Comparison of ENCODE assay signal across 8 cellular contexts in genomic region chr19:18682807-18683108, GRCh38. TPM values are rescaled to one million over a fixed set of nuclear protein-coding genes. Genes with fewer than 3 reads are reported as not detected.
DNase-seq lines count a peak whose midpoint lies in the region; ATAC-seq and TF ChIP-seq lines count a peak whose summit lies in the region.

No MANE protein-coding gene starts in this region.

- intact Hi-C loops in spleen (cut with DNase I; ENCODE audit: low total_unique reads) = no loop called here

- no peak for ATAC-seq in HG02642 (IDR thresholded peaks at IDR 0.05; ENCODE audit: poor library complexity, unreplicated experiment)
- ATAC-seq in HG03095 (IDR thresholded peaks at IDR 0.05; ENCODE audit: unreplicated experiment) = no peak

- DNase-seq in HFFc6 = no peak
- no peak for DNase-seq in WERI-Rb-1
- DNase-seq in hepatocyte (ENCODE audit: low spot score) = no peak
- DNase-seq in spleen = no peak
- DNase-seq in NCI-H2029 treated with DMSO at 0.1 percent for 48 hours (lab: John Stamatoyannopoulos, UW) = no peak
- no peak for DNase-seq in activated CD8-positive, alpha-beta memory T cell treated with anti-CD3 and anti-CD28 coated beads, Interleukin-2, amount 50 U/mL, for 48 hours

- WGBS in hepatocyte (ENCODE audit: low lambda C conversion rate, missing lambda C conversion rate) = 58% methylated on average over 8 of the region's 8 CpGs
- WGBS in spleen, 5 donors = 56 to 67% (median 59%) methylated on average over 8 of the region's 8 CpGs

- H3K27ac ChIP-seq in WERI-Rb-1 (peak overlapping the region; percentile 92), hepatocyte (peak overlapping the region; percentile 69), spleen (peak overlapping the region in 6 of 8 donors; percentile 71 to 93 (median 88))

- peaks cover 33% of the 10 kb centered on the region for H3K4me1 Mint-ChIP-seq in HFFc6 (ENCODE audit: low read depth)

- H3K4me2 ChIP-seq in hepatocyte = peak overlapping the region; percentile 90

- no peak overlapping the region; the same call in 1 of the 2 replicates for H3K27ac Mint-ChIP-seq in HFFc6

- H3K4me1 ChIP-seq in hepatocyte (ENCODE audit: insufficient read depth) (peaks cover 15% of the 10 kb centered on the region), spleen (peaks cover 10 to 65% (median 32%) of the 10 kb centered on the region in 6 donors)

- H3K9me3 ChIP-seq in WERI-Rb-1 (ENCODE audit: severe bottlenecking) = no peaks in the 10 kb centered on the region
- no peaks in the 10 kb centered on the region for H3K9me3 ChIP-seq in hepatocyte (ENCODE audit: low read depth)
- H3K9me3 ChIP-seq in spleen = no peaks in the 10 kb centered on the region

- H3K36me3 ChIP-seq in WERI-Rb-1 (peaks cover 11% of the 10 kb centered on the region), hepatocyte (replicated peaks; ENCODE audit: insufficient read depth, low read depth) (no peaks in the 10 kb centered on the region), spleen (no peaks in the 10 kb centered on the region)

- no peaks in the 10 kb centered on the region for H3K9me2 ChIP-seq in hepatocyte (replicated peaks; ENCODE audit: insufficient read depth)

- H2AFZ ChIP-seq in hepatocyte = peak overlapping the region; percentile 83

- no peaks in the 10 kb centered on the region for H3K9me3 Mint-ChIP-seq in HFFc6

- TF ChIP-seq CTCF in HFFc6 (IDR thresholded peaks at IDR 0.05) = no peak
- TF ChIP-seq CTCF in WERI-Rb-1 (IDR thresholded peaks at IDR 0.05; ENCODE audit: low read depth, low read length) = no peak
- TF ChIP-seq CTCF in hepatocyte (IDR thresholded peaks at IDR 0.05; ENCODE audit: poor library complexity) = no peak
- no peak for TF ChIP-seq CTCF in spleen (IDR thresholded peaks at IDR 0.05 in 8 of 11, conservative IDR thresholded peaks at IDR 0.05 in 3 of 11)

- H3K36me3 Mint-ChIP-seq in HFFc6 (ENCODE audit: low read depth) = no peaks in the 10 kb centered on the region

- peak overlapping the region; percentile 51 for H3K4me3 ChIP-seq in WERI-Rb-1 (ENCODE audit: low read depth, low read length)
- no peak overlapping the region for H3K4me3 ChIP-seq in hepatocyte
- H3K4me3 ChIP-seq in spleen = peak overlapping the region; percentile 24 to 80 (median 59)

- TF ChIP-seq POLR2A in spleen (IDR thresholded peaks at IDR 0.05) = no peak

- peaks cover 13% of the 10 kb centered on the region for H4K20me1 ChIP-seq in hepatocyte (ENCODE audit: insufficient read depth, poor library complexity, severe bottlenecking)

- H3K4me3 Mint-ChIP-seq in HFFc6 = peak overlapping the region; percentile 90

- H3K79me2 ChIP-seq in hepatocyte = peaks cover 39% of the 10 kb centered on the region

- H3K27me3 ChIP-seq in WERI-Rb-1 (ENCODE audit: insufficient read depth, low read depth, severe bottlenecking) = no peaks in the 10 kb centered on the region
- no peaks in the 10 kb centered on the region for H3K27me3 ChIP-seq in hepatocyte
- peaks cover 0 to 4% (median 0%) of the 10 kb centered on the region in 7 donors for H3K27me3 ChIP-seq in spleen (replicated peaks in 1 of 7)

- H3K27me3 Mint-ChIP-seq in HFFc6 (ENCODE audit: insufficient read depth) = no peaks in the 10 kb centered on the region; the same call in 1 of the 2 replicates

RNA-seq across cellular contexts. Expression of gene CRTC1, which starts 0.7 kb away (rescaled TPM):
- total RNA-seq in HFFc6 (2021; fragmentation: NEBNext Ultra II Directional; extraction: Animal tissue kit (Norgen Biotek cat#: 25700)) = 10 to 100 TPM; 11.8 to 14.5 (median 13.4) TPM
- total RNA-seq in hepatocyte (2.0 and 2.5 TPM in 2 replicates), spleen (10 to 100 TPM in 3 of 7 donors, 1 to 10 TPM in 4; 4.7 to 15.7 (median 8.8) TPM)
- polyA plus RNA-seq in hepatocyte (4.5 and 4.8 TPM in 2 replicates), spleen (10 to 100 TPM in 1 of 3 donors, 1 to 10 TPM in 2; 3.1 to 11.3 (median 6.4) TPM)

RNA-seq across cellular contexts. Expression of gene KLHL26, which starts 45.9 kb away (rescaled TPM):
- 1 to 10 TPM; 3.6 to 9.3 (median 7.4) TPM for total RNA-seq in HFFc6 (2021; fragmentation: NEBNext Ultra II Directional; extraction: Animal tissue kit (Norgen Biotek cat#: 25700))
- total RNA-seq in hepatocyte (4.1 and 5.0 TPM in 2 replicates), spleen (10 to 100 TPM in 4 of 7 donors, 1 to 10 TPM in 3; 4.4 to 23.1 (median 10.3) TPM)
- polyA plus RNA-seq in hepatocyte (3.9 and 7.6 TPM in 2 replicates), spleen (1 to 10 TPM; 1.7 to 3.5 (median 2.2) TPM)
